Comparison of ENCODE assay signal across 9 cellular contexts in genomic region chr2:236570081-236570979, GRCh38. TPM values are rescaled to one million over a fixed set of nuclear protein-coding genes. Genes with fewer than 3 reads are reported as not detected.
A peak's percentile ranks its signal among the peaks of the same experiment; 100 is the strongest.
DNase-seq lines count a peak whose midpoint lies in the region; ATAC-seq, FAIRE-seq and TF ChIP-seq lines count a peak whose summit lies in the region.
"Had no signal": no experiment of that assay in that cellular context is flagged by ENCODE, and none has a peak within 500 bp of the region (broad histone marks: within the 10 kb centered on the region; RNA-seq: fewer than 3 reads in every experiment).

No MANE protein-coding gene starts in this region.

- peak overlapping the region; percentile 90; the same call in 1 of the 2 replicates for H2AFZ ChIP-seq in GM23338

- H3K36me3 Mint-ChIP-seq in GM23338 (ENCODE audit: low read depth): no peaks in the 10 kb centered on the region

- no peaks in the 10 kb centered on the region for H3K9me2 ChIP-seq in GM23338 (ENCODE audit: insufficient read depth)

- peaks cover 27% of the 10 kb centered on the region for H3K27me3 ChIP-seq in GM23338 (ENCODE audit: insufficient read depth)
- no peaks in the 10 kb centered on the region for H3K27me3 ChIP-seq in breast epithelium
- no peaks in the 10 kb centered on the region for H3K27me3 ChIP-seq in muscle layer of duodenum (ENCODE audit: low read depth, low read length)

- CTCF ChIA-PET in AG04449 (lab: Yijun Ruan, JAX): interaction anchor here (0.9 to 1.5 kb wide), 7 partner anchors 20 to 503 kb away, joined by 3 to 7 read pairs (median 4); no protein-coding TSS in a partner anchor

- H3K27ac Mint-ChIP-seq in GM23338: peak overlapping the region; percentile 42; the same call in 1 of the 2 replicates

- intact Hi-C loops in breast epithelium (cut with DNase I; ENCODE audit: low total_unique reads) (no loop called here), sciatic nerve (cut with DNase I) (no loop called here)

- H3K4me3 ChIP-seq in AG04449 (ENCODE audit: low read depth, low read length): peak overlapping the region; percentile 39
- H3K4me3 ChIP-seq in GM23338: peak overlapping the region; percentile 69
- peak overlapping the region; percentile 52 to 74 (median 54) for H3K4me3 ChIP-seq in breast epithelium
- peak overlapping the region; percentile 56 to 61 for H3K4me3 ChIP-seq in muscle layer of duodenum (ENCODE audit: low read depth in 1 of 2, low read length in 2 of 2)

- DNase-seq in AG04449 (ENCODE audit: low read depth, low spot score): no peak
- no peak for DNase-seq in GM23338 (ENCODE audit: low spot score)
- no peak for DNase-seq in breast epithelium (ENCODE audit: low spot score in 2 of 2)
- DNase-seq in sciatic nerve (ENCODE audit: low spot score): no peak
- DNase-seq in Kasumi-1 (lab: John Stamatoyannopoulos, UW): no peak
- DNase-seq in urothelium cell line (ENCODE audit: low spot score): no peak
- no peak for DNase-seq in stimulated activated CD4-positive, alpha-beta T cell treated with anti-CD3 and anti-CD28 coated beads, Interleukin-4, amount 100 ng/mL, for 4 hours

- H3K27ac ChIP-seq in GM23338 (ENCODE audit: low read depth) (0 out of 2 replicates have a peak overlapping the region, but pooled peaks have one; percentile 40), breast epithelium (peak overlapping the region; percentile 48 to 83), muscle layer of duodenum (ENCODE audit: low read length) (peak overlapping the region; percentile 74)

- peaks cover 34% of the 10 kb centered on the region for H3K27me3 Mint-ChIP-seq in GM23338 (ENCODE audit: insufficient read depth, low read depth, poor library complexity)

- H3K4me2 ChIP-seq in GM23338: peak overlapping the region; percentile 87

- peaks cover 67% of the 10 kb centered on the region for H3K4me1 Mint-ChIP-seq in GM23338

- TF ChIP-seq CTCF in AG04449 (IDR thresholded peaks at IDR 0.05; ENCODE audit: insufficient read depth, low read length, missing control alignments) (no peak), GM23338 (conservative IDR thresholded peaks at IDR 0.05; ENCODE audit: low read depth in 2 of 2) (no peak), breast epithelium (IDR thresholded peaks at IDR 0.05) (no peak)

- POLR2A ChIA-PET in AG04449 (lab: Yijun Ruan, JAX): interaction anchor here (0.9 kb wide), 1 partner anchor 455 kb away, joined by 3 read pairs; no protein-coding TSS in a partner anchor

- H3K4me3 Mint-ChIP-seq in GM23338: peak overlapping the region; percentile 53

- H3K9me3 Mint-ChIP-seq in GM23338: no peaks in the 10 kb centered on the region; the same call in 2 of the 3 replicates

- H3K4me1 ChIP-seq in GM23338 (ENCODE audit: insufficient read depth): peaks cover 39% of the 10 kb centered on the region
- H3K4me1 ChIP-seq in breast epithelium: peaks cover 0 to 5% of the 10 kb centered on the region in 2 donors
- H3K4me1 ChIP-seq in muscle layer of duodenum (ENCODE audit: control insufficient read depth in 1 of 2, insufficient read depth in 2 of 2, low read length in 2 of 2): peaks cover 0 to 20% of the 10 kb centered on the region in 2 donors

- H3K9me3 ChIP-seq in breast epithelium (no peaks in the 10 kb centered on the region), muscle layer of duodenum (ENCODE audit: control insufficient read depth in 1 of 2, low read length in 2 of 2) (no peaks in the 10 kb centered on the region)

- ATAC-seq in GM23338: no peak
- ATAC-seq in sciatic nerve: no peak

- H3F3A ChIP-seq in GM23338 (replicated peaks; ENCODE audit: low read depth): peaks cover 8% of the 10 kb centered on the region; the same call in 1 of the 2 replicates

- FAIRE-seq in urothelium cell line (lab: Jason Lieb, UNC): no peak

- no peaks in the 10 kb centered on the region for H3K79me2 ChIP-seq in GM23338 (replicated peaks; ENCODE audit: insufficient read depth)

- H4K20me1 ChIP-seq in GM23338 (replicated peaks; ENCODE audit: insufficient read depth): no peaks in the 10 kb centered on the region

- no peaks in the 10 kb centered on the region for H3K36me3 ChIP-seq in GM23338 (ENCODE audit: insufficient read depth)
- H3K36me3 ChIP-seq in breast epithelium: no peaks in the 10 kb centered on the region
- no peaks in the 10 kb centered on the region for H3K36me3 ChIP-seq in muscle layer of duodenum (ENCODE audit: control insufficient read depth in 1 of 2, insufficient read depth in 2 of 2, low read length in 2 of 2)

- TF ChIP-seq POLR2A in breast epithelium (IDR thresholded peaks at IDR 0.05): no peak

TF ChIP-seq in GM23338, 12 proteins besides CTCF, POLR2A, EP300 and RAD21 (continues in another document):
- TF ChIP-seq ZNF462 (CRISPR knock-in tag; IDR thresholded peaks at IDR 0.05): no peak
- no peak for TF ChIP-seq CREB1 (CRISPR knock-in tag; IDR thresholded peaks at IDR 0.05; ENCODE audit: low read depth)
- no peak for TF ChIP-seq ETS1 (IDR thresholded peaks at IDR 0.05)
- TF ChIP-seq ZNF331 (CRISPR knock-in tag; IDR thresholded peaks at IDR 0.05; ENCODE audit: low read depth): no peak
- TF ChIP-seq EZH2 (IDR thresholded peaks at IDR 0.05; ENCODE audit: low read depth, unreplicated experiment): no peak

RNA-seq across cellular contexts. Expression of gene ACKR3, which starts 0.7 kb away (rescaled TPM):
- 3.0 and 3.1 TPM in 2 replicates for total RNA-seq in GM23338 (2014; rRNA removed; shearing (Covaris generic))
- 0.57 and 1.0 TPM in 2 replicates for polyA plus RNA-seq in GM23338 (2016; fragmentation: Nextera tagmentation; extraction: Ambion mirVana)
- total RNA-seq in breast epithelium (10 to 100 TPM; 15.1 to 39.4 (median 23.6) TPM), sciatic nerve (90.5 TPM)
- total RNA-seq: fibroblast of villous mesenchyme had no signal
